ENCODE assay signal across 8 cellular contexts in the genomic region with DNA sequence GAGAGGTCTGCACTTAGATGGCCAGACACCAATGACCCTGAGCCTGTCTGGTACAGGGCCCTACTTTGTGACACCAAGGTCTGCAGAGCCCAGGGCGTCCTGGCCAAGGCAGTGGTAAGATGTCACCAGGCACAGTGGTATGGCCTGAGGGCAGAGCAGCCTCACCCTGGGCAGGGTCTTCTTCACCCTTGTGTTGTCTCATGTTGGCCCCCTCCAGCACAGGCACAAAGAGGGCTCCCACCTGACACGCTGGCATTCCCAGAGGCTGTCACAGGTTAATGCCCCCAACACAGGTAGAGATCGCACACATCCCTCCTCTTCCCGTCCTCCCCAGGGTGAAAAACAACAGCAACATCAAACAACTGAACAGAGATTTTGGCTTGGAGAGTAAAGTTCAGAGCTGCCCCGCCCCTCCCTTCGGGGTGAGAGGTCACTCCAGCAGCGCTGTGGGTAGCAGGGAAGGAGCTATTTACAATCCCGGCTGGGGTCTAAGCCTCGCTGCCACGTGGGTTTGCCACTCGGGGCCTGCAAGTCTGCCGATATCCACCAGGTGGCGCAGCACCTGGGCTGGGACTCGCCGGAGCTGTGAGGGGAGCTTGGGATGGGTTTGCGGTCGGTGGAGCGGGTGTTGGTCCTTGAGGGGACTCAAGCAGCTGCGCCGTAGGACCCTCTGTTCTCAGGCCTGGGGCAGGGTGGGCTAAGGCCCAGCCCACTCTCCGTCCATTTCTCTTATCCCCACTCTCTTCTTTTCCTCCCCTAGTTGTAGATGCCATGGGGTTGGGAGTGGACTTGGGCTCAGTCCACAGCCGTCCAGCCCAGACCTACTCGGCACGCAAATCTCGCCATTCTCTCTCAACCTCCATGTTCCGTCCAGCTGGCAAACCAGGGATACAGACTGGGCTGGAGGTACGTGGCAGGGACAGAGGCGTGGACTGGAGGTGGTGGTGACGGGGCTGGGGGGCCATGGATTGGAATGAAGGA. TPM values are rescaled to one million over a fixed set of nuclear protein-coding genes. Genes with fewer than 3 reads are reported as not detected.
DNase-seq lines count a peak whose midpoint lies in the region; ATAC-seq and TF ChIP-seq lines count a peak whose summit lies in the region.

No MANE protein-coding gene starts in this region.

- peak overlapping the region in 1 of 3 donors; percentile 30 for H3K4me3 ChIP-seq in skeletal muscle tissue (ENCODE audit: low read length in 3 of 3)

- no peaks in the 10 kb centered on the region for H3K27me3 ChIP-seq in skeletal muscle tissue (ENCODE audit: control insufficient read depth in 3 of 3, insufficient read depth in 3 of 3, low read length in 3 of 3)

- no peaks in the 10 kb centered on the region for H3K9me3 ChIP-seq in skeletal muscle tissue (ENCODE audit: control insufficient read depth in 3 of 3, low read length in 3 of 3)

- ATAC-seq in GM18907 (IDR thresholded peaks at IDR 0.05; ENCODE audit: unreplicated experiment) (no peak), GM19328 (IDR thresholded peaks at IDR 0.05; ENCODE audit: unreplicated experiment) (no peak)

- H3K36me3 ChIP-seq in skeletal muscle tissue (ENCODE audit: control insufficient read depth in 3 of 3, insufficient read depth in 3 of 3, low read length in 3 of 3) = peaks cover 0 to 2% (median 0%) of the 10 kb centered on the region in 3 donors

- H3K4me1 ChIP-seq in skeletal muscle tissue (ENCODE audit: control insufficient read depth in 3 of 3, insufficient read depth in 3 of 3, low read length in 3 of 3) = peaks cover 17 to 23% (median 19%) of the 10 kb centered on the region in 3 donors

- H3K9ac ChIP-seq in skeletal muscle tissue (ENCODE audit: low read depth in 1 of 3, low read length in 3 of 3) = peak overlapping the region in 2 of 3 donors; percentile 19 to 40

- no peak overlapping the region for H3K27ac ChIP-seq in skeletal muscle tissue (ENCODE audit: low read depth, low read length)

- TF ChIP-seq CTCF in GM12874 (IDR thresholded peaks at IDR 0.05; ENCODE audit: insufficient read depth, low read depth, low read length) = peak; percentile 98

- peak; percentile 94 for DNase-seq in NCI-H1694 (lab: John Stamatoyannopoulos, UW)
- peak; percentile 82 for DNase-seq in T-helper 9 cell
- DNase-seq in anterior cingulate cortex (lab: John Stamatoyannopoulos, UW) = peak in 52 of 58 donors; percentile 7 to 83 (median 54)
- peak; percentile 34 to 65 for DNase-seq in hippocampal formation (lab: John Stamatoyannopoulos, UW)

RNA-seq across cellular contexts. Expression of a gene that starts 12.7 kb away (rescaled TPM):
- 0.52 TPM for total RNA-seq in skeletal muscle tissue

RNA-seq across cellular contexts. Expression of a gene that starts 27.8 kb away (rescaled TPM):
- total RNA-seq in skeletal muscle tissue = 3.7 TPM

RNA-seq across cellular contexts. Expression of a gene that starts 36.3 kb away (rescaled TPM):
- total RNA-seq in skeletal muscle tissue = 13.0 TPM

RNA-seq across cellular contexts. Expression of a gene that starts 40.2 kb away (rescaled TPM):
- 33.9 TPM for total RNA-seq in skeletal muscle tissue

RNA-seq across cellular contexts. Expression of a gene that starts 44.3 kb away (rescaled TPM):
- total RNA-seq in skeletal muscle tissue = 19.8 TPM
